ENCODE assay signal across 1 cellular context in genomic region chr17:50919321-50920040, GRCh38.
TF ChIP-seq lines count a peak whose summit lies in the region.

No MANE protein-coding gene starts in this region.

TF ChIP-seq in HEK293, 187 proteins besides CTCF, POLR2A, EP300 and RAD21 (continued from another document):
- TF ChIP-seq ZNF175 (tag by site-specific recombination; IDR thresholded peaks at IDR 0.05), result no peak
- no peak for TF ChIP-seq BCL11B (tag by site-specific recombination; IDR thresholded peaks at IDR 0.05; ENCODE audit: low read depth)
- TF ChIP-seq ZNF610 (tag by site-specific recombination; IDR thresholded peaks at IDR 0.05; ENCODE audit: borderline replicate concordance), result no peak
- TF ChIP-seq AEBP2 (tag by site-specific recombination; IDR thresholded peaks at IDR 0.05; ENCODE audit: borderline replicate concordance), result no peak
- TF ChIP-seq ZNF777 (tag by site-specific recombination; IDR thresholded peaks at IDR 0.05; ENCODE audit: borderline replicate concordance), result no peak
- TF ChIP-seq ZNF76 (tag by site-specific recombination; IDR thresholded peaks at IDR 0.05; ENCODE audit: borderline replicate concordance, low read depth), result no peak
- TF ChIP-seq ZBTB44 (tag by site-specific recombination; IDR thresholded peaks at IDR 0.05), result peak; percentile 57; the same call in 1 of the 2 replicates
- TF ChIP-seq ZNF274 (IDR thresholded peaks at IDR 0.05; ENCODE audit: low read length), result no peak
- no peak for TF ChIP-seq ZNF274 (tag by site-specific recombination; IDR thresholded peaks at IDR 0.05; ENCODE audit: borderline replicate concordance)
- TF ChIP-seq HIC1 (tag by site-specific recombination; IDR thresholded peaks at IDR 0.05), result peak; percentile 49; the same call in 1 of the 2 replicates
- no peak for TF ChIP-seq MYNN (tag by site-specific recombination; IDR thresholded peaks at IDR 0.05; ENCODE audit: borderline replicate concordance)
- TF ChIP-seq ZNF202 (tag by site-specific recombination; IDR thresholded peaks at IDR 0.05; ENCODE audit: borderline replicate concordance), result no peak
- TF ChIP-seq KLF1 (tag by site-specific recombination; IDR thresholded peaks at IDR 0.05), result no peak
- TF ChIP-seq KLF10 (tag by site-specific recombination; IDR thresholded peaks at IDR 0.05), result no peak
- TF ChIP-seq SP7 (tag by site-specific recombination; IDR thresholded peaks at IDR 0.05), result 0 out of 2 replicates have a peak, but pooled peaks have one; percentile 13
- TF ChIP-seq IKZF3 (tag by site-specific recombination; IDR thresholded peaks at IDR 0.05), result no peak
- TF ChIP-seq ZNF404 (tag by site-specific recombination; IDR thresholded peaks at IDR 0.05), result no peak
- no peak for TF ChIP-seq ZNF639 (tag by site-specific recombination; IDR thresholded peaks at IDR 0.05)
- no peak for TF ChIP-seq ZNF596 (tag by site-specific recombination; IDR thresholded peaks at IDR 0.05)
- no peak for TF ChIP-seq GLI2 (tag by site-specific recombination; IDR thresholded peaks at IDR 0.05; ENCODE audit: borderline replicate concordance, low read depth)
- no peak for TF ChIP-seq WT1 (tag by site-specific recombination; IDR thresholded peaks at IDR 0.05)
- no peak for TF ChIP-seq ZNF394 (tag by site-specific recombination; IDR thresholded peaks at IDR 0.05; ENCODE audit: borderline replicate concordance)
- TF ChIP-seq ZNF341 (tag by site-specific recombination; IDR thresholded peaks at IDR 0.05; ENCODE audit: low read depth), result peak; percentile 50; the same call in 1 of the 2 replicates
- TF ChIP-seq ZNF24 (tag by site-specific recombination; IDR thresholded peaks at IDR 0.05), result no peak
- TF ChIP-seq MZF1 (tag by site-specific recombination; IDR thresholded peaks at IDR 0.05; ENCODE audit: borderline replicate concordance), result no peak
- TF ChIP-seq ZBTB20 (tag by site-specific recombination; IDR thresholded peaks at IDR 0.05), result peak; percentile 73
- no peak for TF ChIP-seq ZNF580 (tag by site-specific recombination; IDR thresholded peaks at IDR 0.05)
- no peak for TF ChIP-seq ZBTB7A (tag by site-specific recombination; IDR thresholded peaks at IDR 0.05; ENCODE audit: low read depth)
- peak; percentile 63 for TF ChIP-seq ZNF335 (tag by site-specific recombination; conservative IDR thresholded peaks at IDR 0.05)
- no peak for TF ChIP-seq ZNF280D (tag by site-specific recombination; IDR thresholded peaks at IDR 0.05)
- no peak for TF ChIP-seq BCL6B (tag by site-specific recombination; IDR thresholded peaks at IDR 0.05)
- TF ChIP-seq KLF17 (tag by site-specific recombination; IDR thresholded peaks at IDR 0.05), result peak; percentile 7; the same call in 1 of the 2 replicates
- peak; percentile 81 for TF ChIP-seq GLIS2 (tag by site-specific recombination; IDR thresholded peaks at IDR 0.05)
- no peak for TF ChIP-seq ZNF146 (tag by site-specific recombination; IDR thresholded peaks at IDR 0.05)
- no peak for TF ChIP-seq ZEB2 (tag by site-specific recombination; IDR thresholded peaks at IDR 0.05)
- TF ChIP-seq ZNF600 (tag by site-specific recombination; IDR thresholded peaks at IDR 0.05), result peak; percentile 69
- peak; percentile 83; the same call in 1 of the 2 replicates for TF ChIP-seq ZFHX2 (tag by site-specific recombination; conservative IDR thresholded peaks at IDR 0.05)
- TF ChIP-seq ZFP37 (tag by site-specific recombination; IDR thresholded peaks at IDR 0.05), result no peak
- TF ChIP-seq ZNF629 (tag by site-specific recombination; IDR thresholded peaks at IDR 0.05), result no peak
- 0 out of 2 replicates have a peak, but pooled peaks have one; percentile 14 for TF ChIP-seq SP2 (tag by site-specific recombination; IDR thresholded peaks at IDR 0.05)
- TF ChIP-seq ZNF707 (tag by site-specific recombination; IDR thresholded peaks at IDR 0.05), result no peak
- peak; percentile 79 for TF ChIP-seq EGR2 (tag by site-specific recombination; IDR thresholded peaks at IDR 0.05; ENCODE audit: low read depth)
- no peak for TF ChIP-seq ZNF623 (tag by site-specific recombination; IDR thresholded peaks at IDR 0.05)
- TF ChIP-seq GLIS1 (tag by site-specific recombination; IDR thresholded peaks at IDR 0.05), result peak; percentile 78
